8 cellular contexts compared by ENCODE assay signal in the genomic region with DNA sequence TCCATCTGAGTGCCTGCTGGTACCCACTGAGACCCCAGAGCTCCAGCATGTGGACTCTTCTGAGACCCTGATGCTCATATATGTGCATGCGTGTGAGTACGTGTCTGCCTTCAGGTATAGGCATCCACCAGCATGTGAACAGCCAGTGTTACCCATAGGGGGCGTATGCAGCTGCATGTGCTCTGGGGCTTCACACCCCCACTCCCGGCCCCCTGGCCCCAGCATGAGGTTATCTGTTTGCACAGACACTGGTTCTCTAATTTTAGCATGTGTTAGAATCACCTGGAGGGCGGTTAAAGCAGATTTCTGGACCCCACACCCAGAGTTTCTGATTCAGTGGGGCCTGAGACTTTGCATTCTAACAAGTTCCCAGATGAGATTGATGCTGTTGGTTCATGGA. TPM values are rescaled to one million over a fixed set of nuclear protein-coding genes. Genes with fewer than 3 reads are reported as not detected.
A peak's percentile ranks its signal among the peaks of the same experiment; 100 is the strongest.
DNase-seq lines count a peak whose midpoint lies in the region; ATAC-seq and TF ChIP-seq lines count a peak whose summit lies in the region.

No MANE protein-coding gene starts in this region.

- no peaks in the 10 kb centered on the region for H3K36me3 ChIP-seq in HEK293 (ENCODE audit: control insufficient read depth in 2 of 2, insufficient read depth in 1 of 2, low read length in 2 of 2)
- no peaks in the 10 kb centered on the region for H3K36me3 ChIP-seq in iPS DF 6.9 (ENCODE audit: control insufficient read depth, insufficient read depth, low read length)

- no peak overlapping the region for H3K4me3 ChIP-seq in AG04450 (ENCODE audit: low read depth, low read length)
- no peak overlapping the region for H3K4me3 ChIP-seq in HEK293 (ENCODE audit: low read depth, low read length)
- no peak overlapping the region for H3K4me3 ChIP-seq in iPS DF 6.9 (ENCODE audit: low read length)

- peak; percentile 44 for TF ChIP-seq CTCF in AG04450 (IDR thresholded peaks at IDR 0.05; ENCODE audit: low read depth, low read length)
- TF ChIP-seq CTCF in HEK293 (tag by site-specific recombination; IDR thresholded peaks at IDR 0.05) = no peak

- DNase-seq in AG04450 (ENCODE audit: low read depth, low spot score) (no peak), iPS DF 6.9 (ENCODE audit: low read depth, low spot score) (peak; percentile 29), DMS153 (lab: John Stamatoyannopoulos, UW) (no peak), amygdala (lab: John Stamatoyannopoulos, UW) (no peak)
- DNase-seq in activated CD4-positive, alpha-beta T cell treated with anti-CD3 and anti-CD28 coated beads, Interleukin-2, amount 50 U/mL, for 4 hours = peak; percentile 10 to 15
- DNase-seq in stimulated activated naive CD4-positive, alpha-beta T cell treated with Interleukin-2 at 50 U/mL for 16 hours (lab: John Stamatoyannopoulos, UW) = peak; percentile 22

- H3K27me3 ChIP-seq in AG04450 (ENCODE audit: control insufficient read depth, insufficient read depth, low read length) (peaks cover 13% of the 10 kb centered on the region), iPS DF 6.9 (ENCODE audit: control insufficient read depth, insufficient read depth, low read length) (no peaks in the 10 kb centered on the region)

- no peak for ATAC-seq in HG03432 (IDR thresholded peaks at IDR 0.05; ENCODE audit: unreplicated experiment)

- POLR2A ChIA-PET in AG04450 (lab: Yijun Ruan, JAX) (interaction anchor here (0.6 to 0.8 kb wide), 2 partner anchors 33 to 62 kb away, joined by 3 to 5 read pairs; no protein-coding TSS in a partner anchor), HEK293 (lab: Yijun Ruan, JAX) (interaction anchor here (0.5 to 0.6 kb wide), 2 partner anchors 11 to 75 kb away, joined by 3 to 4 read pairs; a partner anchor contains a TSS)

- H3K27ac ChIP-seq in AG04450 (ENCODE audit: low read depth, low read length) = no peak overlapping the region
- no peak overlapping the region for H3K27ac ChIP-seq in HEK293 (ENCODE audit: extremely low read depth, low read depth, low read length)
- no peak overlapping the region for H3K27ac ChIP-seq in iPS DF 6.9 (ENCODE audit: low read length)

- no CpG with 5 or more reads among the region's 5 CpGs for WGBS in iPS DF 6.9 (ENCODE audit: insufficient coverage, insufficient read length)

- H3K9me3 ChIP-seq in AG04450 (ENCODE audit: control insufficient read depth, insufficient read depth, low read length) = no peaks in the 10 kb centered on the region
- no peaks in the 10 kb centered on the region for H3K9me3 ChIP-seq in HEK293 (ENCODE audit: control insufficient read depth, insufficient read depth, low read depth, low read length)
- H3K9me3 ChIP-seq in iPS DF 6.9 (ENCODE audit: control insufficient read depth, insufficient read depth, low read length) = no peaks in the 10 kb centered on the region

- CTCF ChIA-PET in AG04450 (lab: Charles Lee) = interaction anchor here (1.6 to 2.1 kb wide), 2 partner anchors 26 to 59 kb away, joined by 4 to 7 read pairs; a partner anchor contains a TSS
- CTCF ChIA-PET in HEK293 (lab: Yijun Ruan, JAX) = interaction anchor here (0.6 to 2.1 kb wide), 10 partner anchors 9 to 813 kb away, joined by 3 to 8 read pairs (median 3); no protein-coding TSS in a partner anchor

- H3K4me1 ChIP-seq in HEK293 (ENCODE audit: control insufficient read depth, insufficient read depth, low read length) = no peaks in the 10 kb centered on the region
- H3K4me1 ChIP-seq in iPS DF 6.9 (ENCODE audit: control insufficient read depth, insufficient read depth, low read length) = peaks cover 4% of the 10 kb centered on the region; the same call in 1 of the 2 replicates

TF ChIP-seq in HEK293, 187 proteins besides CTCF, POLR2A, EP300 and RAD21:
- TF ChIP-seq ZNF19 (tag by site-specific recombination; IDR thresholded peaks at IDR 0.05; ENCODE audit: low read depth) (no peak), ZNF660 (tag by site-specific recombination; IDR thresholded peaks at IDR 0.05) (0 out of 2 replicates have a peak, but pooled peaks have one; percentile 13), ZNF2 (tag by site-specific recombination; IDR thresholded peaks at IDR 0.05) (peak; percentile 40; the same call in 1 of the 2 replicates)

RNA-seq across cellular contexts. Expression of a gene that starts 0.8 kb away (rescaled TPM):
- polyA plus RNA-seq in AG04450 (2011; rRNA removed) = 0.52 and 0.61 TPM in 2 replicates
- 0.35 and 0.41 TPM in 2 replicates for polyA minus RNA-seq in AG04450 (2011; rRNA and poly(A)+ RNA removed)

RNA-seq across cellular contexts. Expression of a gene that starts 27.0 kb away (rescaled TPM):
- 39.2 and 58.3 TPM in 2 replicates for polyA plus RNA-seq in AG04450 (2011; rRNA removed)
- 36.8 and 47.5 TPM in 2 replicates for polyA minus RNA-seq in AG04450 (2011; rRNA and poly(A)+ RNA removed)

Comparison
In these comparisons a context has a peak if more than half of its experiments do, and no peak if none do; other contexts are left out.
1. DNase-seq: peak in activated CD4-positive, alpha-beta T cell treated with anti-CD3 and anti-CD28 coated beads, Interleukin-2, amount 50 U/mL, for 4 hours (2 of 2), iPS DF 6.9 (single experiment) and stimulated activated naive CD4-positive, alpha-beta T cell treated with Interleukin-2 at 50 U/mL for 16 hours (single experiment); none in AG04450 (single experiment), DMS153 (single experiment) and amygdala (0 of 56).